ENCODE assay signal across 21 cellular contexts in the genomic region with DNA sequence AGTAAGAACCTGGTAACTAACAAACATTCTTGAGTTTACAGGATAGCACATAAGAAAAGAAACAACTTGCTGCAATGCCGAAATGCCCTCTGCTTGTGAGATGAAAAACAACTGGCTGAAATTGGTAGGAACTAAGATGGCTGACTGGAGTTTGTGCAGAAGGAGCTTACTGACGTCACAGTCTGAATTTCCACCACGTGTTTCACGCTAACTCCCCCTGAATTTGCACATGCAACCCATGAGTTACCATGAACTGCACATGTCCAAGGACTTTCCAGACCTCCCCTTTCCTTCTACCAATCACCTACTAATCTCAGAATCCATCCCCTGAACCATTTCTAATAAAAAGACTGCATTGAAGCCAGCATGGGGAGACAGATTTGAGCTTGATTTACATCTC.
"Had no signal": no experiment of that assay in that cellular context is flagged by ENCODE, and none has a peak within 500 bp of the region (broad histone marks: within the 10 kb centered on the region; RNA-seq: fewer than 3 reads in every experiment).

No MANE protein-coding gene starts in this region.

- H3K9ac ChIP-seq: KMS-11 had no signal

- H3K27me3 ChIP-seq: SJCRH30 had no signal

- ATAC-seq: Panc1, PC-3, Right ventricle myocardium inferior had no signal

- H3K36me3 ChIP-seq: SJCRH30 had no signal

- DNase-seq: IMR-90, Kasumi-1, MM.1S, NCI-H1092 treated with DMSO at 0.1 percent for 48 hours, NCI-H1436 treated with DMSO at 0.1 percent for 48 hours, NCI-H1694, NCI-H187 treated with DMSO at 0.1 percent for 48 hours, NCI-H2029 treated with DMSO at 0.1 percent for 48 hours, NCI-H2171 treated with DMSO at 0.1 percent for 48 hours, NCI-H345, NCI-H524, NCI-H69, NCI-H774, PC-3, SHP77 treated with DMSO at 0.1 percent for 48 hours, SJCRH30, T-helper 1 cell had no signal

- H3K9me3 ChIP-seq: SJCRH30 had no signal

- H3K4me3 ChIP-seq: SJCRH30, SK-N-MC had no signal

- H3K27ac ChIP-seq: KMS-11, SJCRH30, SK-N-MC had no signal

- H3K4me2 ChIP-seq: KMS-11 had no signal

- H3K4me1 ChIP-seq: SJCRH30 had no signal
